ENCODE assay signal across 8 cellular contexts in the genomic region with DNA sequence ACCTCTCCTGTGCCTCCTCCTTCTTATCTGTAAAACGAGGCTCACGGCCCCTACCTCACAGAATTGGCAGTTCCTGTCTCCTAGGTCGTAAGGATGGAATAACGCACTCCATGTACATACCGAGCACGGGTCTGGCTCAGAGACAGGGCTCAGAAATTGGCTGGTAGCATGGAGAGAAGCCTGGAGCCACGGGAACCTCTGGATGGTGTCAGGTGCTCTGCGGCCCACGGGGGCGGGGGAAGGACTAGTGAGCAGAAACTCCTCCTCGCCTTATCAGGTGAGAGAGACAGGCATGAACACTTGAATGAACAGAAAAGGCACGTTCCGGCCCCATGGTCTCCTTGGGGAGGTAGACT.
DNase-seq lines count a peak whose midpoint lies in the region; ATAC-seq, FAIRE-seq and TF ChIP-seq lines count a peak whose summit lies in the region.

No MANE protein-coding gene starts in this region.

- no peak overlapping the region for H3K27ac ChIP-seq in BLaER1 treated with 17β-estradiol and CSF1 and Interleukin-3, amounts not matched to agents 10 nM and 100 nM
- H3K27ac ChIP-seq in duodenal mucosa (ENCODE audit: low read depth, low read length) = no peak overlapping the region
- no peak overlapping the region for H3K27ac ChIP-seq in muscle layer of colon (ENCODE audit: low read depth, low read length)

- peak overlapping the region in 10 of 11 experiments; percentile 38 to 74 (median 58); a peak in 19 of 22 replicates for H3K9ac ChIP-seq in BLaER1 treated with 17β-estradiol and CSF1 and Interleukin-3, amounts not matched to agents 10 nM and 100 nM
- H3K9ac ChIP-seq in duodenal mucosa (ENCODE audit: low read depth in 1 of 2, low read length in 2 of 2) (peak overlapping the region; percentile 64 to 65), muscle layer of colon (ENCODE audit: low read length) (peak overlapping the region; percentile 31)

- no peaks in the 10 kb centered on the region for H3K9me3 ChIP-seq in BLaER1 treated with 17β-estradiol and CSF1 and Interleukin-3, amounts not matched to agents 10 nM and 100 nM (replicated peaks in 1 of 11)
- H3K9me3 ChIP-seq in duodenal mucosa (ENCODE audit: control insufficient read depth in 1 of 2, low read length in 2 of 2) = no peaks in the 10 kb centered on the region
- no peaks in the 10 kb centered on the region for H3K9me3 ChIP-seq in muscle layer of colon (ENCODE audit: low read length)

- peak overlapping the region; percentile 33 to 60 (median 46); a peak in 17 of 20 replicates for H3K4me3 ChIP-seq in BLaER1 treated with 17β-estradiol and CSF1 and Interleukin-3, amounts not matched to agents 10 nM and 100 nM
- H3K4me3 ChIP-seq in duodenal mucosa (ENCODE audit: low read depth in 1 of 2, low read length in 2 of 2) (peak overlapping the region; percentile 69 to 90), muscle layer of colon (ENCODE audit: low read depth in 1 of 2, low read length in 2 of 2) (peak overlapping the region; percentile 53 to 66)

- peaks cover 10 to 36% (median 28%) of the 10 kb centered on the region in 10 experiments for H3K4me1 ChIP-seq in BLaER1 treated with 17β-estradiol and CSF1 and Interleukin-3, amounts not matched to agents 10 nM and 100 nM
- H3K4me1 ChIP-seq in duodenal mucosa (ENCODE audit: control insufficient read depth in 1 of 2, insufficient read depth in 2 of 2, low read length in 2 of 2) (peaks cover 8 to 16% of the 10 kb centered on the region in 2 donors), muscle layer of colon (ENCODE audit: insufficient read depth, low read length) (peaks cover 3% of the 10 kb centered on the region)

- H3K27me3 ChIP-seq in BLaER1 treated with 17β-estradiol and CSF1 and Interleukin-3, amounts not matched to agents 10 nM and 100 nM = 0 out of 22 replicates have a peak, but pooled peaks cover 0 to 5% (median 0%) of the 10 kb centered on the region in 11 experiments
- H3K27me3 ChIP-seq in duodenal mucosa (ENCODE audit: control insufficient read depth in 1 of 2, insufficient read depth in 2 of 2, low read length in 2 of 2) = no peaks in the 10 kb centered on the region
- H3K27me3 ChIP-seq in muscle layer of colon (ENCODE audit: control insufficient read depth in 1 of 2, insufficient read depth in 2 of 2, low read length in 2 of 2) = no peaks in the 10 kb centered on the region

- peak; percentile 58 for DNase-seq in NCI-H69 (lab: John Stamatoyannopoulos, UW)
- DNase-seq in MV-4-11 (lab: John Stamatoyannopoulos, UW) = no peak
- no peak for DNase-seq in activated gamma-delta T cell (lab: John Stamatoyannopoulos, UW)
- DNase-seq in D721Med (ENCODE audit: insufficient read length, low spot score) = no peak

- H4K20me1 ChIP-seq in BLaER1 treated with 17β-estradiol and CSF1 and Interleukin-3, amounts not matched to agents 10 nM and 100 nM = no peaks in the 10 kb centered on the region

- peak; percentile 22 for ATAC-seq in GM21515 (IDR thresholded peaks at IDR 0.05; ENCODE audit: unreplicated experiment)

- no peak for TF ChIP-seq CTCF in D721Med (IDR thresholded peaks at IDR 0.05; ENCODE audit: insufficient read depth, missing control alignments)

- no peaks in the 10 kb centered on the region for H3K36me3 ChIP-seq in BLaER1 treated with 17β-estradiol and CSF1 and Interleukin-3, amounts not matched to agents 10 nM and 100 nM
- H3K36me3 ChIP-seq in duodenal mucosa (ENCODE audit: control insufficient read depth in 1 of 2, insufficient read depth in 2 of 2, low read length in 2 of 2) (no peaks in the 10 kb centered on the region), muscle layer of colon (ENCODE audit: insufficient read depth, low read length) (no peaks in the 10 kb centered on the region)

- no peak for FAIRE-seq in D721Med (lab: Jason Lieb, UNC)

- peak overlapping the region; percentile 62 to 93 (median 83) for H3K4me2 ChIP-seq in BLaER1 treated with 17β-estradiol and CSF1 and Interleukin-3, amounts not matched to agents 10 nM and 100 nM
